Comparison of ENCODE assay signal across 8 cellular contexts in genomic region chr10:113681533-113682470, GRCh38. TPM values are rescaled to one million over a fixed set of nuclear protein-coding genes. Genes with fewer than 3 reads are reported as not detected.
DNase-seq lines count a peak whose midpoint lies in the region; ATAC-seq and TF ChIP-seq lines count a peak whose summit lies in the region.

No MANE protein-coding gene starts in this region.

- H2BK5ac ChIP-seq in neuronal stem cell (ENCODE audit: low read length), result no peak overlapping the region

- no peak overlapping the region for H2AK5ac ChIP-seq in neuronal stem cell (ENCODE audit: low read depth, low read length)

- H3K9me3 ChIP-seq in effector memory CD4-positive, alpha-beta T cell (ENCODE audit: control insufficient read depth, low read length), result no peaks in the 10 kb centered on the region
- H3K9me3 ChIP-seq in neuronal stem cell (replicated peaks in 1 of 2; ENCODE audit: control insufficient read depth in 2 of 2, insufficient read depth in 1 of 2, low read depth in 1 of 2, low read length in 2 of 2), result peaks cover 0 to 13% of the 10 kb centered on the region in 2 donors

- no peak overlapping the region for H4K8ac ChIP-seq in neuronal stem cell (ENCODE audit: low read depth, low read length)

- peak overlapping the region; percentile 81 for H3K27ac ChIP-seq in effector memory CD4-positive, alpha-beta T cell (ENCODE audit: insufficient read depth, low read length, poor library complexity, severe bottlenecking)
- no peak overlapping the region for H3K27ac ChIP-seq in neuronal stem cell (replicated peaks; ENCODE audit: low read length)

- H4K91ac ChIP-seq in neuronal stem cell (ENCODE audit: low read depth, low read length, poor library complexity), result no peak overlapping the region

- no peak overlapping the region for H2BK12ac ChIP-seq in neuronal stem cell (ENCODE audit: low read length)

- no peak overlapping the region for H3K9ac ChIP-seq in neuronal stem cell (ENCODE audit: low read depth, low read length, poor library complexity)

- ATAC-seq in GM21390 (IDR thresholded peaks at IDR 0.05; ENCODE audit: unreplicated experiment) (peak; percentile 56), HG03565 (IDR thresholded peaks at IDR 0.05; ENCODE audit: unreplicated experiment) (peak; percentile 53)

- peak; percentile 71 for DNase-seq in GM12864 (ENCODE audit: low read depth)
- no peak for DNase-seq in effector memory CD4-positive, alpha-beta T cell
- DNase-seq in islet precursor cell, result no peak
- DNase-seq in AG20443 (ENCODE audit: low spot score), result no peak
- no peak for DNase-seq in DMS53 treated with DMSO at 0.1 percent for 48 hours (lab: John Stamatoyannopoulos, UW; ENCODE audit: unreplicated experiment)
- no peak for DNase-seq in neuronal stem cell (ENCODE audit: low spot score)

- H3K79me1 ChIP-seq in neuronal stem cell (ENCODE audit: low read depth, low read length), result peaks cover 4% of the 10 kb centered on the region

- no peaks in the 10 kb centered on the region for H3K27me3 ChIP-seq in effector memory CD4-positive, alpha-beta T cell (replicated peaks; ENCODE audit: control insufficient read depth, insufficient read depth, low read length, poor library complexity, severe bottlenecking)
- H3K27me3 ChIP-seq in neuronal stem cell (ENCODE audit: control insufficient read depth in 3 of 3, insufficient read depth in 3 of 3, low read depth in 1 of 3, low read length in 3 of 3), result peaks cover 0 to 6% (median 0%) of the 10 kb centered on the region in 3 experiments

- H3K23ac ChIP-seq in neuronal stem cell (ENCODE audit: low read depth, low read length, poor library complexity), result no peak overlapping the region

- H2BK15ac ChIP-seq in neuronal stem cell (ENCODE audit: low read length), result no peak overlapping the region

- H3K36me3 ChIP-seq in effector memory CD4-positive, alpha-beta T cell (ENCODE audit: control insufficient read depth, insufficient read depth, low read length), result no peaks in the 10 kb centered on the region
- peaks cover 0 to 2% of the 10 kb centered on the region in 2 donors for H3K36me3 ChIP-seq in neuronal stem cell (replicated peaks in 1 of 2; ENCODE audit: control insufficient read depth in 2 of 2, insufficient read depth in 2 of 2, low read length in 2 of 2)

- TF ChIP-seq CTCF in GM12864 (IDR thresholded peaks at IDR 0.05; ENCODE audit: low read depth, low read length, missing control alignments), result no peak

- H3K4ac ChIP-seq in neuronal stem cell (ENCODE audit: low read length), result no peak overlapping the region

- no peak overlapping the region for H2AFZ ChIP-seq in neuronal stem cell (ENCODE audit: low read length)

- no CpG with 5 or more reads among the region's 5 CpGs for WGBS in neuronal stem cell (ENCODE audit: extremely low coverage in 2 of 2, insufficient read length in 2 of 2, insufficient replicate concordance in 1 of 2), 2 donors

- H2BK120ac ChIP-seq in neuronal stem cell (ENCODE audit: low read depth, low read length), result no peak overlapping the region

- H3K4me2 ChIP-seq in neuronal stem cell (ENCODE audit: insufficient read depth, low read length, poor library complexity, severe bottlenecking), result no peak overlapping the region

- peaks cover 15% of the 10 kb centered on the region for H3K4me1 ChIP-seq in effector memory CD4-positive, alpha-beta T cell (ENCODE audit: control insufficient read depth, insufficient read depth, low read length, poor library complexity, severe bottlenecking)
- peaks cover 5 to 8% of the 10 kb centered on the region in 2 donors for H3K4me1 ChIP-seq in neuronal stem cell (ENCODE audit: control insufficient read depth in 2 of 2, insufficient read depth in 1 of 2, low read depth in 1 of 2, low read length in 2 of 2)

- H3K18ac ChIP-seq in neuronal stem cell (ENCODE audit: low read length), result no peak overlapping the region

- peak overlapping the region; percentile 82 for H3K4me3 ChIP-seq in GM12864 (ENCODE audit: low read depth, low read length)
- no peak overlapping the region for H3K4me3 ChIP-seq in effector memory CD4-positive, alpha-beta T cell (ENCODE audit: insufficient read depth, low read depth, low read length, poor library complexity, severe bottlenecking)
- no peak overlapping the region for H3K4me3 ChIP-seq in neuronal stem cell (ENCODE audit: low read length in 2 of 2)

- no peak overlapping the region for H3K14ac ChIP-seq in neuronal stem cell (ENCODE audit: low read length)

RNA-seq across cellular contexts. Expression of gene CASP7, which starts 2.1 kb away (rescaled TPM):
- 9.8 TPM for polyA plus RNA-seq in neuronal stem cell (2013, experiment 1 of 2)
- 10.4 TPM for polyA plus RNA-seq in neuronal stem cell (2013, experiment 2 of 2)

RNA-seq across cellular contexts. Expression of gene NRAP, which starts 18.0 kb away (rescaled TPM):
- 0.01 TPM for polyA plus RNA-seq in neuronal stem cell (2013, experiment 1 of 2)
- polyA plus RNA-seq in neuronal stem cell (2013, experiment 2 of 2), result 0.01 TPM
